Comparison of ENCODE assay signal across 1 cellular context in the genomic region with DNA sequence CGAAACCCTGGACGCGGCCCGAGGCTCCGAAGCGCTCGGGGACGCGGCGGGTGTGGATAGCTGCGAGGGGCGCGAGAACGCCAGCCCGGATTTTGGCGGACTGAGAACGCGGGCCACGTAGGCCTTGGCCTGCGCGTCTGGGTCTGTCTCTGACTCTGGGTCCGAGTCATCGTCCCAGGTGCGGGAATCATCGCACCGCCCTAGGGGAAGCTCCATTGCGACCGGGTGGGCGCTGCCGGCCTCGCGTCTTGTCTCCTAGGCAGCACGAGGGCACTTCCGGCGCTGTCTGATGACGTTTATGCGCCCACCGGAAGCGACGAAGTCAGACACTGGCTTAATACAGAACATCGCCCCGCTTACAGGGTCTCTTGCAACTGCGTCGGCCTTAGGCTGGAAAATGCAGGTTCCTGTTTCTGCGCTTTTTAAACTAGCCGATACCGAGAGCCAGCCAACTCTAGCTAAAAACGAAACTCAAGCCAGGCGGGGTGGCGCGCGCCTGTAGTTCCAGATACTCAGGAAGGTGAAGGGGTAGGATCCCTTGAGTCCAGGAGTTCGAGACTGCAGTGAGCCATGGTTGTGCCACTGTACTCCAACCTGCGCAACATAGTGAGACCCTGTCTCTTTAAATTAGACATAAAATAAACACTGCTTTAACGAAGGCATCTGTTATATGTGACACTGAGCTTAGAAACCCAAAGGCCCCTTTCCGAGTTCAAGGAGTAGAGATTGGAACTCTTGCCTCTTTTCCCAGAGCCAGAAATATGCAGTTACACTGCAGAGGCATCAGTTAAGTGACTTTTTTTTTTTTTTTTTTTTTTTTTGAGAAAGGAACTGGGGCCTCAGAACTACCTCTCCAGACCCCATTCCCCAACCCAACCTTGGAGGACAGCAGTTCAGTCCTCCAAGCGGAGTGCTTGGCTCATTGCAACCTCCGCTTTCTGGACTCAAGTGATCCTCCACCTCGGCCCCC.
A peak's percentile ranks its signal among the peaks of the same experiment; 100 is the strongest.
TF ChIP-seq lines count a peak whose summit lies in the region.

FBXW9 (minus strand) TSS at position 266 of the 970 bp plus-strand sequence; CDS start at position 216, 50 bp downstream.

TF ChIP-seq in HepG2, 621 proteins besides CTCF, POLR2A, EP300 and RAD21 (continued from another document and continues in another):
- TF ChIP-seq ELK4 (CRISPR knock-in tag; IDR thresholded peaks at IDR 0.05; ENCODE audit: borderline replicate concordance): peak; percentile 60; the same call in 1 of the 2 replicates
- TF ChIP-seq SNAI1 (CRISPR knock-in tag; IDR thresholded peaks at IDR 0.05; ENCODE audit: borderline replicate concordance): 0 out of 2 replicates have a peak, but pooled peaks have one; percentile 41
- TF ChIP-seq LCORL (IDR thresholded peaks at IDR 0.05): no peak
- TF ChIP-seq LCORL (CRISPR knock-in tag; IDR thresholded peaks at IDR 0.05): 0 out of 2 replicates have a peak, but pooled peaks have one; percentile 22
- TF ChIP-seq, protein P1, sequence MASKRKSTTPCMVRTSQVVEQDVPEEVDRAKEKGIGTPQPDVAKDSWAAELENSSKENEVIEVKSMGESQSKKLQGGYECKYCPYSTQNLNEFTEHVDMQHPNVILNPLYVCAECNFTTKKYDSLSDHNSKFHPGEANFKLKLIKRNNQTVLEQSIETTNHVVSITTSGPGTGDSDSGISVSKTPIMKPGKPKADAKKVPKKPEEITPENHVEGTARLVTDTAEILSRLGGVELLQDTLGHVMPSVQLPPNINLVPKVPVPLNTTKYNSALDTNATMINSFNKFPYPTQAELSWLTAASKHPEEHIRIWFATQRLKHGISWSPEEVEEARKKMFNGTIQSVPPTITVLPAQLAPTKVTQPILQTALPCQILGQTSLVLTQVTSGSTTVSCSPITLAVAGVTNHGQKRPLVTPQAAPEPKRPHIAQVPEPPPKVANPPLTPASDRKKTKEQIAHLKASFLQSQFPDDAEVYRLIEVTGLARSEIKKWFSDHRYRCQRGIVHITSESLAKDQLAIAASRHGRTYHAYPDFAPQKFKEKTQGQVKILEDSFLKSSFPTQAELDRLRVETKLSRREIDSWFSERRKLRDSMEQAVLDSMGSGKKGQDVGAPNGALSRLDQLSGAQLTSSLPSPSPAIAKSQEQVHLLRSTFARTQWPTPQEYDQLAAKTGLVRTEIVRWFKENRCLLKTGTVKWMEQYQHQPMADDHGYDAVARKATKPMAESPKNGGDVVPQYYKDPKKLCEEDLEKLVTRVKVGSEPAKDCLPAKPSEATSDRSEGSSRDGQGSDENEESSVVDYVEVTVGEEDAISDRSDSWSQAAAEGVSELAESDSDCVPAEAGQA (IDR thresholded peaks at IDR 0.05; ENCODE audit: low read depth): peak; percentile 88
- TF ChIP-seq, protein P1 (CRISPR knock-in tag; IDR thresholded peaks at IDR 0.05; ENCODE audit: borderline replicate concordance): no peak
- TF ChIP-seq ZNF614 (CRISPR knock-in tag; IDR thresholded peaks at IDR 0.05; ENCODE audit: borderline replicate concordance): 0 out of 2 replicates have a peak, but pooled peaks have one; percentile 54
- TF ChIP-seq, protein P2, sequence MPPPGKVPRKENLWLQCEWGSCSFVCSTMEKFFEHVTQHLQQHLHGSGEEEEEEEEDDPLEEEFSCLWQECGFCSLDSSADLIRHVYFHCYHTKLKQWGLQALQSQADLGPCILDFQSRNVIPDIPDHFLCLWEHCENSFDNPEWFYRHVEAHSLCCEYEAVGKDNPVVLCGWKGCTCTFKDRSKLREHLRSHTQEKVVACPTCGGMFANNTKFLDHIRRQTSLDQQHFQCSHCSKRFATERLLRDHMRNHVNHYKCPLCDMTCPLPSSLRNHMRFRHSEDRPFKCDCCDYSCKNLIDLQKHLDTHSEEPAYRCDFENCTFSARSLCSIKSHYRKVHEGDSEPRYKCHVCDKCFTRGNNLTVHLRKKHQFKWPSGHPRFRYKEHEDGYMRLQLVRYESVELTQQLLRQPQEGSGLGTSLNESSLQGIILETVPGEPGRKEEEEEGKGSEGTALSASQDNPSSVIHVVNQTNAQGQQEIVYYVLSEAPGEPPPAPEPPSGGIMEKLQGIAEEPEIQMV (CRISPR knock-in tag; IDR thresholded peaks at IDR 0.05; ENCODE audit: low read depth): no peak
- TF ChIP-seq ZNF768 (CRISPR knock-in tag; IDR thresholded peaks at IDR 0.05): peak; percentile 52; the same call in 1 of the 2 replicates
- no peak for TF ChIP-seq FOXP1 (IDR thresholded peaks at IDR 0.05)
- TF ChIP-seq FOXP1 (CRISPR knock-in tag; IDR thresholded peaks at IDR 0.05): no peak
- TF ChIP-seq ZNF274 (CRISPR knock-in tag; IDR thresholded peaks at IDR 0.05): peak; percentile 40; the same call in 1 of the 2 replicates
- TF ChIP-seq, protein P3, sequence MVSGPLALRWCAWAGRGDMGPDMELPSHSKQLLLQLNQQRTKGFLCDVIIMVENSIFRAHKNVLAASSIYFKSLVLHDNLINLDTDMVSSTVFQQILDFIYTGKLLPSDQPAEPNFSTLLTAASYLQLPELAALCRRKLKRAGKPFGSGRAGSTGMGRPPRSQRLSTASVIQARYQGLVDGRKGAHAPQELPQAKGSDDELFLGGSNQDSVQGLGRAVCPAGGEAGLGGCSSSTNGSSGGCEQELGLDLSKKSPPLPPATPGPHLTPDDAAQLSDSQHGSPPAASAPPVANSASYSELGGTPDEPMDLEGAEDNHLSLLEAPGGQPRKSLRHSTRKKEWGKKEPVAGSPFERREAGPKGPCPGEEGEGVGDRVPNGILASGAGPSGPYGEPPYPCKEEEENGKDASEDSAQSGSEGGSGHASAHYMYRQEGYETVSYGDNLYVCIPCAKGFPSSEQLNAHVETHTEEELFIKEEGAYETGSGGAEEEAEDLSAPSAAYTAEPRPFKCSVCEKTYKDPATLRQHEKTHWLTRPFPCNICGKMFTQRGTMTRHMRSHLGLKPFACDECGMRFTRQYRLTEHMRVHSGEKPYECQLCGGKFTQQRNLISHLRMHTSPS (CRISPR knock-in tag; IDR thresholded peaks at IDR 0.05; ENCODE audit: low read depth): peak; percentile 41; the same call in 1 of the 2 replicates
- peak; percentile 54 for TF ChIP-seq FOXA3 (CRISPR knock-in tag; IDR thresholded peaks at IDR 0.05)
- TF ChIP-seq, protein P4, sequence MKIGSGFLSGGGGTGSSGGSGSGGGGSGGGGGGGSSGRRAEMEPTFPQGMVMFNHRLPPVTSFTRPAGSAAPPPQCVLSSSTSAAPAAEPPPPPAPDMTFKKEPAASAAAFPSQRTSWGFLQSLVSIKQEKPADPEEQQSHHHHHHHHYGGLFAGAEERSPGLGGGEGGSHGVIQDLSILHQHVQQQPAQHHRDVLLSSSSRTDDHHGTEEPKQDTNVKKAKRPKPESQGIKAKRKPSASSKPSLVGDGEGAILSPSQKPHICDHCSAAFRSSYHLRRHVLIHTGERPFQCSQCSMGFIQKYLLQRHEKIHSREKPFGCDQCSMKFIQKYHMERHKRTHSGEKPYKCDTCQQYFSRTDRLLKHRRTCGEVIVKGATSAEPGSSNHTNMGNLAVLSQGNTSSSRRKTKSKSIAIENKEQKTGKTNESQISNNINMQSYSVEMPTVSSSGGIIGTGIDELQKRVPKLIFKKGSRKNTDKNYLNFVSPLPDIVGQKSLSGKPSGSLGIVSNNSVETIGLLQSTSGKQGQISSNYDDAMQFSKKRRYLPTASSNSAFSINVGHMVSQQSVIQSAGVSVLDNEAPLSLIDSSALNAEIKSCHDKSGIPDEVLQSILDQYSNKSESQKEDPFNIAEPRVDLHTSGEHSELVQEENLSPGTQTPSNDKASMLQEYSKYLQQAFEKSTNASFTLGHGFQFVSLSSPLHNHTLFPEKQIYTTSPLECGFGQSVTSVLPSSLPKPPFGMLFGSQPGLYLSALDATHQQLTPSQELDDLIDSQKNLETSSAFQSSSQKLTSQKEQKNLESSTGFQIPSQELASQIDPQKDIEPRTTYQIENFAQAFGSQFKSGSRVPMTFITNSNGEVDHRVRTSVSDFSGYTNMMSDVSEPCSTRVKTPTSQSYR (CRISPR knock-in tag; IDR thresholded peaks at IDR 0.05; ENCODE audit: borderline replicate concordance): no peak
- TF ChIP-seq HOMEZ (CRISPR knock-in tag; IDR thresholded peaks at IDR 0.05; ENCODE audit: low read depth): no peak
- TF ChIP-seq ZNF839 (CRISPR knock-in tag; IDR thresholded peaks at IDR 0.05; ENCODE audit: borderline replicate concordance): 0 out of 2 replicates have a peak, but pooled peaks have one; percentile 38
- TF ChIP-seq ZNF33A (CRISPR knock-in tag; IDR thresholded peaks at IDR 0.05; ENCODE audit: borderline replicate concordance): no peak
- peak; percentile 97 for TF ChIP-seq HOXA3 (CRISPR knock-in tag; IDR thresholded peaks at IDR 0.05)
- TF ChIP-seq ZSCAN29 (CRISPR knock-in tag; conservative IDR thresholded peaks at IDR 0.05): no peak
- no peak; the same call in 1 of the 2 replicates for TF ChIP-seq MYNN (CRISPR knock-in tag; IDR thresholded peaks at IDR 0.05; ENCODE audit: low read depth)
- peak; percentile 49 for TF ChIP-seq GATAD2A (CRISPR knock-in tag; IDR thresholded peaks at IDR 0.05)
- no peak for TF ChIP-seq ATF4 (CRISPR knock-in tag; IDR thresholded peaks at IDR 0.05)
- TF ChIP-seq, protein P5, sequence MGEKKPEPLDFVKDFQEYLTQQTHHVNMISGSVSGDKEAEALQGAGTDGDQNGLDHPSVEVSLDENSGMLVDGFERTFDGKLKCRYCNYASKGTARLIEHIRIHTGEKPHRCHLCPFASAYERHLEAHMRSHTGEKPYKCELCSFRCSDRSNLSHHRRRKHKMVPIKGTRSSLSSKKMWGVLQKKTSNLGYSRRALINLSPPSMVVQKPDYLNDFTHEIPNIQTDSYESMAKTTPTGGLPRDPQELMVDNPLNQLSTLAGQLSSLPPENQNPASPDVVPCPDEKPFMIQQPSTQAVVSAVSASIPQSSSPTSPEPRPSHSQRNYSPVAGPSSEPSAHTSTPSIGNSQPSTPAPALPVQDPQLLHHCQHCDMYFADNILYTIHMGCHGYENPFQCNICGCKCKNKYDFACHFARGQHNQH (CRISPR knock-in tag; IDR thresholded peaks at IDR 0.05): peak; percentile 80
- no peak for TF ChIP-seq ZNF616 (CRISPR knock-in tag; IDR thresholded peaks at IDR 0.05; ENCODE audit: low read depth)
- peak; percentile 78; the same call in 1 of the 2 replicates for TF ChIP-seq MIER3 (CRISPR knock-in tag; IDR thresholded peaks at IDR 0.05; ENCODE audit: borderline replicate concordance)
- TF ChIP-seq, protein P6, sequence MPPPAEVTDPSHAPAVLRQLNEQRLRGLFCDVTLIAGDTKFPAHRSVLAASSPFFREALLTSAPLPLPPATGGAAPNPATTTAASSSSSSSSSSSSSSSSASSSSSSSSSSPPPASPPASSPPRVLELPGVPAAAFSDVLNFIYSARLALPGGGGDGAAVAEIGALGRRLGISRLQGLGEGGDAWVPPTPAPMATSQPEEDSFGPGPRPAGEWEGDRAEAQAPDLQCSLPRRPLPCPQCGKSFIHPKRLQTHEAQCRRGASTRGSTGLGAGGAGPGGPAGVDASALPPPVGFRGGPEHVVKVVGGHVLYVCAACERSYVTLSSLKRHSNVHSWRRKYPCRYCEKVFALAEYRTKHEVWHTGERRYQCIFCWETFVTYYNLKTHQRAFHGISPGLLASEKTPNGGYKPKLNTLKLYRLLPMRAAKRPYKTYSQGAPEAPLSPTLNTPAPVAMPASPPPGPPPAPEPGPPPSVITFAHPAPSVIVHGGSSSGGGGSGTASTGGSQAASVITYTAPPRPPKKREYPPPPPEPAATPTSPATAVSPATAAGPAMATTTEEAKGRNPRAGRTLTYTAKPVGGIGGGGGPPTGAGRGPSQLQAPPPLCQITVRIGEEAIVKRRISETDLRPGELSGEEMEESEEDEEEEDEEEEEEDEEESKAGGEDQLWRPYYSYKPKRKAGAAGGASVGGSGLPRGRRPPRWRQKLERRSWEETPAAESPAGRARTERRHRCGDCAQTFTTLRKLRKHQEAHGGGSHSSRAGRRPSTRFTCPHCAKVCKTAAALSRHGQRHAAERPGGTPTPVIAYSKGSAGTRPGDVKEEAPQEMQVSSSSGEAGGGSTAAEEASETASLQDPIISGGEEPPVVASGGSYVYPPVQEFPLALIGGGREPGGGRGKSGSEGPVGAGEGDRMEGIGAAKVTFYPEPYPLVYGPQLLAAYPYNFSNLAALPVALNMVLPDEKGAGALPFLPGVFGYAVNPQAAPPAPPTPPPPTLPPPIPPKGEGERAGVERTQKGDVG (CRISPR knock-in tag; IDR thresholded peaks at IDR 0.05; ENCODE audit: borderline replicate concordance): 0 out of 2 replicates have a peak, but pooled peaks have one; percentile 42
- peak; percentile 93; the same call in 1 of the 2 replicates for TF ChIP-seq ZNF788 (CRISPR knock-in tag; IDR thresholded peaks at IDR 0.05; ENCODE audit: borderline replicate concordance)
- TF ChIP-seq THAP11 (CRISPR knock-in tag; IDR thresholded peaks at IDR 0.05): peak; percentile 95
